ENCODE assay signal across 15 cellular contexts in the genomic region with DNA sequence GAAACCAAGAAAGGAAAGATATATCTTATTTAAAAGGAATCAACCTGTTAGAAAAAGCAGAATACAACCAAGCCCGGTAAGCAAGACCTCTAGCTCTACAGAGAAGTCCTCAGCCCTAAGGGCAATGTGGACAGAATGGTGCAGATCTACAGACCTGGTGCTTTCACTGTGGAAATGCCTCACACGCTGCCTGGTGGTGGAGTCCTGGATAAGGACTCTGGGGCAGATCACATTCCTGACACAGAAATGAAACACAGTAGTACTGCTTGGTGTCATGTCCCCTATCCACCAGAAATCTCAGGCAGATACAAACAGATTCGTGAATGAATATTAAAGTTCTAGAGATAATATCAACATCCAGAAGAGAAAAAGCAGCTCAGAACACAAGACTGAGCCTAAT. TPM values are rescaled to one million over a fixed set of nuclear protein-coding genes. Genes with fewer than 3 reads are reported as not detected.
DNase-seq lines count a peak whose midpoint lies in the region; ATAC-seq, FAIRE-seq and TF ChIP-seq lines count a peak whose summit lies in the region.
"Had no signal": no experiment of that assay in that cellular context is flagged by ENCODE, and none has a peak within 500 bp of the region (broad histone marks: within the 10 kb centered on the region; RNA-seq: fewer than 3 reads in every experiment).

No MANE protein-coding gene starts in this region.

- H3K27me3 ChIP-seq in pancreas = no peaks in the 10 kb centered on the region

- DNase-seq in AG20443 (ENCODE audit: low spot score) (peak; percentile 35), SK-N-MC (ENCODE audit: low read depth, low spot score) (no peak), foreskin melanocyte (peak; percentile 7), pancreas (no peak), cerebellar cortex (ENCODE audit: low spot score) (no peak), NCI-H2196 (lab: John Stamatoyannopoulos, UW; ENCODE audit: unreplicated experiment) (no peak), occipital lobe (lab: John Stamatoyannopoulos, UW) (no peak), NCI-H1417 (lab: John Stamatoyannopoulos, UW) (no peak)
- DNase-seq: activated CD4-positive, alpha-beta T cell treated with anti-CD3 and anti-CD28 coated beads, Interleukin-2, amount 10 ng/mL, durations not matched to agents 24 days and 14 days; central memory CD4-positive, alpha-beta T cell; NCI-H1092 treated with DMSO at 0.1 percent for 48 hours had no signal

- H3K36me3 ChIP-seq in SK-N-MC (ENCODE audit: insufficient read depth, low read length) = peaks cover 34% of the 10 kb centered on the region
- no peaks in the 10 kb centered on the region for H3K36me3 ChIP-seq in pancreas

- WGBS in pancreas, 2 donors = 58 to 63% methylated on average over 3 of the region's 3 CpGs

- no peak for FAIRE-seq in pancreas (lab: Jason Lieb, UNC)
- FAIRE-seq: GM12892, H1, islet of Langerhans had no signal

- H3K9me3 ChIP-seq in SK-N-MC (ENCODE audit: low read depth, low read length) (no peaks in the 10 kb centered on the region), pancreas (no peaks in the 10 kb centered on the region)

- H3K9ac ChIP-seq in SK-N-MC (ENCODE audit: insufficient read length) = no peak overlapping the region

- intact Hi-C loops in pancreas (cut with DNase I) = loop anchor here in 1 of 3 donors (10.0 kb wide), 1 partner anchor 55 kb away; no protein-coding TSS in a partner anchor

- peak in 3 of 4 donors; percentile 14 to 38 (median 29) for ATAC-seq in pancreas
- ATAC-seq: activated T-helper 17 cell treated with anti-CD3 and anti-CD28 coated beads, Interleukin-2, amount 50 U/mL, for 72 hours had no signal

- H3K4me1 ChIP-seq in pancreas = peaks cover 0 to 56% (median 4%) of the 10 kb centered on the region in 3 donors

- H3K27ac ChIP-seq in SK-N-MC (peak overlapping the region; percentile 72), pancreas (no peak overlapping the region)

- no peak for TF ChIP-seq CTCF in pancreas (IDR thresholded peaks at IDR 0.05)

- no peak overlapping the region for H3K4me3 ChIP-seq in SK-N-MC
- H3K4me3 ChIP-seq in pancreas = no peak overlapping the region

RNA-seq across cellular contexts. Expression of a gene that starts 6.8 kb away (rescaled TPM):
- total RNA-seq in pancreas (100 to 1,000 TPM in 2 of 6 donors, 10 to 100 TPM in 4; 31.7 to 143 (median 53.6) TPM), occipital lobe (199 TPM)
- polyA plus RNA-seq in pancreas = 10 to 100 TPM; 33.6 to 49.4 TPM

Comparison
In these comparisons a context has a peak if more than half of its experiments do, and no peak if none do; other contexts are left out.
1. DNase-seq: peak in AG20443 (single experiment) and foreskin melanocyte (single experiment); none in SK-N-MC (single experiment), pancreas (0 of 6), cerebellar cortex (single experiment), NCI-H2196 (single experiment), occipital lobe (single experiment) and NCI-H1417 (0 of 3).